ENCODE assay signal across 23 cellular contexts in the genomic region with DNA sequence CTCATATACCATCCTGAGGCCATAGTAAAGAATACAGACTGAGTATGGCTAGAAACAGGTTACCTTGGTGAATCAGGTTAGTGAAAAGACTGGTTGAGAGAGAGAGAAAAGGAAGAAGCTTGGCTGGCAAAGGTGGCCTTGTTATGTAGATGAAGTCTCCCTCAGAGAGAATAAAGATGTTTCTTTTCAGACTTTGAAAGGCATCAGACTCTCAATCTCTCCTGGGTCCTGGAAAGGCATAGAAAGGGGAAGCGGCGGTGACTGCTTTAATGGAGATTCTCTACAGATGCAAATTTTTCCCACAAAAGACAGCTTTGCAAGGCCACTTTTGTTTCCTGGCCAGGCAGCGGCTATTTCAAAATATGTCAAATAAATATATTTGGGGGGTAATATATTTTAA. TPM values are rescaled to one million over a fixed set of nuclear protein-coding genes. Genes with fewer than 3 reads are reported as not detected.
DNase-seq lines count a peak whose midpoint lies in the region; ATAC-seq, FAIRE-seq and TF ChIP-seq lines count a peak whose summit lies in the region.
"Had no signal": no experiment of that assay in that cellular context is flagged by ENCODE, and none has a peak within 500 bp of the region (broad histone marks: within the 10 kb centered on the region; RNA-seq: fewer than 3 reads in every experiment).

No MANE protein-coding gene starts in this region.

- no peak overlapping the region for H3K4ac ChIP-seq in H1 (replicated peaks; ENCODE audit: insufficient read length, low read depth, low read length)

- peaks cover 7% of the 10 kb centered on the region for H3K4me1 ChIP-seq in HAP-1
- H3K4me1 ChIP-seq in H1 (replicated peaks in 1 of 4; ENCODE audit: control insufficient read depth in 3 of 4, insufficient read depth in 4 of 4, low read length in 3 of 4), result peaks cover 0 to 9% (median 6%) of the 10 kb centered on the region in 4 experiments; a peak in 6 of 7 replicates
- peaks cover 32% of the 10 kb centered on the region for H3K4me1 ChIP-seq in iPS-18a (ENCODE audit: control insufficient read depth, low read depth, low read length)
- H3K4me1 ChIP-seq in colonic mucosa, result no peaks in the 10 kb centered on the region
- H3K4me1 ChIP-seq: A549, SJSA1 had no signal

- no peak for ATAC-seq in GM18861 (IDR thresholded peaks at IDR 0.05; ENCODE audit: unreplicated experiment)
- ATAC-seq: A549 had no signal

- H3K4me2 ChIP-seq in H1 (ENCODE audit: insufficient read depth in 1 of 2, low read depth in 2 of 2, low read length in 2 of 2), result peak overlapping the region in 1 of 2 experiments; percentile 4; a peak in 1 of 4 replicates
- H3K4me2 ChIP-seq: A549 had no signal

- H2BK5ac ChIP-seq in H1 (ENCODE audit: low read depth, low read length), result peak overlapping the region; percentile 89; the same call in 1 of the 2 replicates

- no peak overlapping the region for H2AK5ac ChIP-seq in H1 (ENCODE audit: low read depth, low read length)

- no peak overlapping the region for H2BK15ac ChIP-seq in H1 (ENCODE audit: low read length)

- H3K79me2 ChIP-seq in H1 (ENCODE audit: control insufficient read depth in 1 of 2, insufficient read depth in 2 of 2, low read length in 2 of 2), result no peaks in the 10 kb centered on the region

- no peak overlapping the region; the same call in 1 of the 2 replicates for H3K18ac ChIP-seq in H1 (ENCODE audit: extremely low read depth, low read length)

- 3% methylated on average over 3 of the region's 3 CpGs; no CpG with 5 or more reads in 1 of the 2 experiments for WGBS in H1 (ENCODE audit: extremely low coverage in 1 of 2, insufficient coverage in 1 of 2, insufficient read length in 1 of 2, insufficient replicate concordance in 2 of 2, low coverage in 1 of 2, low lambda C conversion rate in 2 of 2, missing lambda C conversion rate in 1 of 2), 2 experiments

- TF ChIP-seq CTCF in H1 (IDR thresholded peaks at IDR 0.05; ENCODE audit: control extremely low read depth in 1 of 3, insufficient read depth in 1 of 3, low read depth in 1 of 3, low read length in 3 of 3) (no peak), colonic mucosa (IDR thresholded peaks at IDR 0.05) (no peak)

- no peak overlapping the region for H4K5ac ChIP-seq in H1 (ENCODE audit: insufficient read length, low read depth, low read length)

- no peak overlapping the region for H4K91ac ChIP-seq in H1 (replicated peaks; ENCODE audit: insufficient read length, low read length)

- DNase-seq in HAP-1 (ENCODE audit: low spot score in 2 of 2) (peak; percentile 67 to 83), H1 (ENCODE audit: low read depth in 1 of 2, low spot score in 2 of 2) (peak in 1 of 2 experiments; percentile 47), HEK293T (ENCODE audit: extremely low spot score) (no peak), AG08396 (ENCODE audit: low spot score) (no peak), colonic mucosa (no peak)
- DNase-seq: CD8-positive, alpha-beta memory T cell; GM23248; NCI-H1048; NCI-H1417; NCI-H1694; NCI-H2081; NCI-H2227 treated with DMSO at 0.1 percent for 48 hours; NCI-H526 treated with DMSO at 0.1 percent for 48 hours; Right ventricle myocardium superior; RPMI8226 had no signal

- H3K9ac ChIP-seq in H1 (replicated peaks in 1 of 4; ENCODE audit: extremely low read depth in 1 of 4, low read depth in 3 of 4, low read length in 3 of 4) (no peak overlapping the region), iPS-18a (ENCODE audit: low read length) (no peak overlapping the region), colonic mucosa (ENCODE audit: low read depth in 2 of 2, low read length in 2 of 2) (no peak overlapping the region)
- H3K9ac ChIP-seq: GM23248 had no signal

- TF ChIP-seq RAD21 in H1 (IDR thresholded peaks at IDR 0.05 in 1 of 2, conservative IDR thresholded peaks at IDR 0.05 in 1 of 2; ENCODE audit: low read depth in 2 of 2, low read length in 2 of 2), result no peak

- H3K27me3 ChIP-seq in HAP-1 (ENCODE audit: low read depth), result peaks cover 9% of the 10 kb centered on the region; the same call in 1 of the 2 replicates
- no peaks in the 10 kb centered on the region for H3K27me3 ChIP-seq in H1 (replicated peaks in 1 of 4; ENCODE audit: control insufficient read depth in 3 of 4, extremely low read depth in 1 of 4, insufficient read depth in 3 of 4, low read length in 3 of 4)
- H3K27me3 ChIP-seq in iPS-18a (ENCODE audit: control insufficient read depth, insufficient read depth, low read length), result no peaks in the 10 kb centered on the region
- no peaks in the 10 kb centered on the region for H3K27me3 ChIP-seq in colonic mucosa
- H3K27me3 ChIP-seq: SJSA1 had no signal

- no peak overlapping the region for H3K23ac ChIP-seq in H1 (ENCODE audit: insufficient read length)

- no peak overlapping the region for H3K4me3 ChIP-seq in HAP-1
- H3K4me3 ChIP-seq in H1 (ENCODE audit: extremely low read depth in 1 of 4, insufficient read depth in 2 of 4, low read depth in 3 of 4, low read length in 4 of 4), result peak overlapping the region in 1 of 4 experiments; percentile 38; a peak in 1 of 8 replicates
- peak overlapping the region; percentile 32 for H3K4me3 ChIP-seq in iPS-18a (ENCODE audit: low read length)
- H3K4me3 ChIP-seq in colonic mucosa, result no peak overlapping the region
- H3K4me3 ChIP-seq: A549, GM23248, SJSA1 had no signal

- TF ChIP-seq POLR2A in H1 (IDR thresholded peaks at IDR 0.05; ENCODE audit: control extremely low read depth in 1 of 2, low read depth in 2 of 2, low read length in 2 of 2), result no peak

- H3K27ac ChIP-seq in H1 (ENCODE audit: low read depth, low read length) (no peak overlapping the region), iPS-18a (ENCODE audit: low read length) (peak overlapping the region; percentile 81), colonic mucosa (no peak overlapping the region)
- H3K27ac ChIP-seq: A549, C4-2B, GM23248, SJSA1 had no signal

- H2BK20ac ChIP-seq in H1 (ENCODE audit: low read length), result no peak overlapping the region

- CTCF ChIA-PET in H1 (lab: Charles Lee; ENCODE audit: partially characterized antibody), result interaction anchor here (1.1 to 1.6 kb wide), 2 partner anchors 11 to 56 kb away, joined by 3 to 6 read pairs; no protein-coding TSS in a partner anchor
- CTCF ChIA-PET in HEK293T (lab: Yijun Ruan, JAX), result no interaction called here

- in situ Hi-C loops in HAP-1 (cut with MboI; ENCODE audit: low sequenced_read_pairs), result no loop called here

- H3K36me3 ChIP-seq in HAP-1 (replicated peaks), result no peaks in the 10 kb centered on the region
- H3K36me3 ChIP-seq in H1 (ENCODE audit: control insufficient read depth in 2 of 4, insufficient read depth in 4 of 4, low read length in 3 of 4), result no peaks in the 10 kb centered on the region
- no peaks in the 10 kb centered on the region for H3K36me3 ChIP-seq in iPS-18a (ENCODE audit: control insufficient read depth, low read depth, low read length)
- H3K36me3 ChIP-seq in colonic mucosa, result no peaks in the 10 kb centered on the region
- H3K36me3 ChIP-seq: SJSA1 had no signal

- H3K23me2 ChIP-seq in H1 (ENCODE audit: low read depth, low read length), result peaks cover 1% of the 10 kb centered on the region; the same call in 1 of the 2 replicates

- POLR2A ChIA-PET in H1 (lab: Charles Lee; ENCODE audit: partially characterized antibody), result no interaction called here
- POLR2A ChIA-PET in HEK293T (lab: Yijun Ruan, JAX), result no interaction called here

- H3K79me1 ChIP-seq in H1 (ENCODE audit: low read depth, low read length), result no peaks in the 10 kb centered on the region

- no peak overlapping the region for H2BK120ac ChIP-seq in H1 (replicated peaks; ENCODE audit: low read depth, low read length)

- no peaks in the 10 kb centered on the region for H4K20me1 ChIP-seq in H1 (replicated peaks in 1 of 2; ENCODE audit: control insufficient read depth in 1 of 2, insufficient read depth in 2 of 2, low read length in 2 of 2)

- H2BK12ac ChIP-seq in H1 (ENCODE audit: low read depth, low read length), result no peak overlapping the region

- H3K9me3 ChIP-seq in HAP-1, result no peaks in the 10 kb centered on the region
- H3K9me3 ChIP-seq in H1 (ENCODE audit: insufficient read depth in 2 of 2, low read depth in 1 of 2, low read length in 1 of 2), result no peaks in the 10 kb centered on the region
- no peaks in the 10 kb centered on the region for H3K9me3 ChIP-seq in iPS-18a (ENCODE audit: control insufficient read depth, low read depth, low read length)
- H3K9me3 ChIP-seq in colonic mucosa, result no peaks in the 10 kb centered on the region
- H3K9me3 ChIP-seq: A549, SJSA1 had no signal

- H3K14ac ChIP-seq in H1 (ENCODE audit: insufficient read length), result no peak overlapping the region

- H4K8ac ChIP-seq in H1 (ENCODE audit: extremely low read depth, insufficient read depth, low read length), result no peak overlapping the region

- intact Hi-C loops in colonic mucosa (cut with DNase I), result no loop called here

- no peak overlapping the region for H3K56ac ChIP-seq in H1 (replicated peaks; ENCODE audit: insufficient read length, low read depth, low read length)

- peak; percentile 95 for FAIRE-seq in H1 (lab: Jason Lieb, UNC)
- FAIRE-seq: A549, GM18507 had no signal

- no peak overlapping the region for H2AFZ ChIP-seq in H1 (ENCODE audit: low read length)
- H2AFZ ChIP-seq: GM23248 had no signal

- TF ChIP-seq EP300 in H1 (IDR thresholded peaks at IDR 0.05; ENCODE audit: borderline replicate concordance in 1 of 2, low read depth in 2 of 2, low read length in 2 of 2), result no peak

TF ChIP-seq in H1, 55 proteins besides CTCF, POLR2A, EP300 and RAD21 (continues in another document):
- TF ChIP-seq HDAC2 (IDR thresholded peaks at IDR 0.05; ENCODE audit: borderline replicate concordance in 1 of 2, low read depth in 2 of 2, low read length in 2 of 2), result 0 out of 4 replicates have a peak, but pooled peaks of 1 of the 2 experiments have one; percentile 60
- no peak for TF ChIP-seq KDM5A (IDR thresholded peaks at IDR 0.05; ENCODE audit: low read length)

TF ChIP-seq in HEK293T, 16 proteins besides CTCF, POLR2A, EP300 and RAD21:
- TF ChIP-seq FOXA1 (IDR thresholded peaks at IDR 0.05) (no peak), FOXK2 (IDR thresholded peaks at IDR 0.05) (no peak), SUZ12 (IDR thresholded peaks at IDR 0.05) (no peak), ARNT (IDR thresholded peaks at IDR 0.05) (no peak), SP1 (IDR thresholded peaks at IDR 0.05) (no peak), BHLHE40 (IDR thresholded peaks at IDR 0.05; ENCODE audit: borderline replicate concordance) (no peak), L3MBTL2 (conservative IDR thresholded peaks at IDR 0.05) (no peak), ELF4 (IDR thresholded peaks at IDR 0.05) (no peak)

RNA-seq across cellular contexts. Expression of a gene that starts 46.3 kb away (rescaled TPM):
- total RNA-seq in H1 (2021; fragmentation: NEBNext Ultra II Directional; extraction: Animal tissue kit (Norgen Biotek cat#: 25700)), result not detected in 2 replicates
- polyA plus RNA-seq in H1 (2011; rRNA removed), result not detected in 2 replicates
- 0.04 TPM for polyA plus RNA-seq in H1 (2011; cell fraction: cytosol; rRNA removed)
- not detected for polyA plus RNA-seq in H1 (2011; cell fraction: nucleus; rRNA removed)
- not detected in 4 replicates for polyA plus RNA-seq in H1 (2012, experiment 1 of 2)
- 0.08 TPM for polyA plus RNA-seq in H1 (2012, experiment 2 of 2)
- polyA plus RNA-seq in H1 (2013, experiment 1 of 2), result 0.08 TPM
- 0.09 TPM for polyA plus RNA-seq in H1 (2013, experiment 2 of 2)
- polyA minus RNA-seq in H1 (2011; rRNA and poly(A)+ RNA removed), result 0.13 TPM in 1 of 2 replicates, not detected in the other
- not detected for polyA minus RNA-seq in H1 (2011; cell fraction: cytosol; rRNA and poly(A)+ RNA removed)
- polyA minus RNA-seq in H1 (2011; cell fraction: nucleus; rRNA and poly(A)+ RNA removed), result not detected
- total RNA-seq in colonic mucosa, result not detected
- total RNA-seq: CD8-positive, alpha-beta memory T cell; G401; GM23248; NCI-H460; Right ventricle myocardium superior; SJSA1 had no signal
- polyA plus RNA-seq: A549; CD8-positive, alpha-beta memory T cell; GM23248 had no signal

Comparison
In these comparisons a context has a peak if more than half of its experiments do, and no peak if none do; other contexts are left out.
1. DNase-seq: peak in HAP-1 (2 of 2); none in HEK293T (single experiment), AG08396 (single experiment) and colonic mucosa (single experiment).